ENCODE assay signal across 24 cellular contexts in genomic region chr9:37156205-37156604, GRCh38.
"Had no signal": no experiment of that assay in that cellular context is flagged by ENCODE, and none has a peak within 500 bp of the region (broad histone marks: within the 10 kb centered on the region; RNA-seq: fewer than 3 reads in every experiment).

No MANE protein-coding gene starts in this region.

- H3K9me3 ChIP-seq: colonic mucosa, esophagus squamous epithelium, heart right ventricle, left lung, mucosa of descending colon, prostate gland, right atrium auricular region, testis, tibial artery had no signal

- H3K36me3 ChIP-seq: colonic mucosa, neural progenitor cell, prostate gland, right atrium auricular region had no signal

- H3K9ac ChIP-seq: neural progenitor cell, parathyroid adenoma had no signal

- H3K4me1 ChIP-seq: colonic mucosa, esophagus squamous epithelium, parathyroid adenoma, prostate gland, testis, tibial artery had no signal

- H3K4me3 ChIP-seq: colonic mucosa, esophagus squamous epithelium, heart right ventricle, left lung, mucosa of descending colon, neural progenitor cell, prostate gland, right atrium auricular region, smooth muscle cell, testis, tibial artery had no signal

- FAIRE-seq: islet of Langerhans had no signal

- DNase-seq: colonic mucosa; effector memory CD4-positive, alpha-beta T cell; esophagus squamous epithelium; glutamatergic neuron; heart right ventricle; hippocampal formation; left cardiac atrium; left lung; mucosa of descending colon; naive B cell; stimulated activated CD4-positive, alpha-beta T cell treated with anti-CD3 and anti-CD28 coated beads, Interleukin-12 subunit alpha, Interleukin-12 subunit beta, amount 100 ng/mL, for 4 hours; stimulated activated CD4-positive, alpha-beta T cell treated with anti-CD3 and anti-CD28 coated beads, Interleukin-1b, Interleukin-23, amount 100 ng/mL, for 48 hours; stimulated activated CD4-positive, alpha-beta T cell treated with anti-CD3 and anti-CD28 coated beads, Interleukin-4, amount 100 ng/mL, for 1 hour; stimulated activated CD8-positive, alpha-beta memory T cell treated with anti-CD3 and anti-CD28 coated beads, Interleukin-4, amount 100 ng/mL, for 48 hours; stimulated activated naive CD4-positive, alpha-beta T cell treated with Interleukin-2 at 50 U/mL for 16 hours; testis; tibial artery had no signal

- H2AFZ ChIP-seq: neural progenitor cell, parathyroid adenoma had no signal

- H3K27me3 ChIP-seq: colonic mucosa, esophagus squamous epithelium, heart right ventricle, left lung, neural progenitor cell, right atrium auricular region, testis, tibial artery had no signal

- ATAC-seq: heart right ventricle; left cardiac atrium; left lung; mucosa of descending colon; natural killer cell treated with Interleukin-12 subunit alpha and Interleukin-12 subunit beta and Interleukin-15 and Interleukin-18, amount 100 ng/mL, for 72 hours had no signal

- H3K27ac ChIP-seq: colonic mucosa, esophagus squamous epithelium, heart right ventricle, left lung, neural progenitor cell, parathyroid adenoma, prostate gland, right atrium auricular region, testis, tibial artery had no signal

- H3K4me2 ChIP-seq: neural progenitor cell, smooth muscle cell had no signal
